10 cellular contexts compared by ENCODE assay signal in the genomic region with DNA sequence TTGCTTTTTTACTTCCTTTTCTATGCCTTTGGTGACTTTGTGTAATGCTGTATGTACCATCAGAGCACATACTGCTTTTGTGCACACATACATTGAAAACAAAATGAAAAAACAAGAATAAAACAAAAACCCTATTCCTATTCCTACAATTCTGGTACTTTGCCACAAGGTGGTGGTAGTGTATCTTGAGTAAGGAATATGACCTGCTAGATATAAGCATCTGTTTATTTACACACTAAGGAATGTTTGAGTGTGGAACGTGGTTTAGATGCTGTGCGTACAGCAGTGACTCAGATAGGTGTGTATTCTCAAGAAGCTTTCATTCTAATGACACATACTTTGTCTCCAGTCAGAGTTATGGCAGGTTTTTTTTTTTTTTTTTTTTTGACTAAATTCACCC.
A peak's percentile ranks its signal among the peaks of the same experiment; 100 is the strongest.
DNase-seq lines count a peak whose midpoint lies in the region; ATAC-seq and TF ChIP-seq lines count a peak whose summit lies in the region.
"Had no signal": no experiment of that assay in that cellular context is flagged by ENCODE, and none has a peak within 500 bp of the region (broad histone marks: within the 10 kb centered on the region; RNA-seq: fewer than 3 reads in every experiment).

No MANE protein-coding gene starts in this region.

- TF ChIP-seq POLR2A in prostate gland (IDR thresholded peaks at IDR 0.05) = no peak

- intact Hi-C loops in prostate gland (cut with DNase I) = no loop called here

- WGBS in prostate gland = 52% methylated on average over 2 of the region's 2 CpGs

- H3K27me3 ChIP-seq in prostate gland (replicated peaks; ENCODE audit: insufficient read depth) = no peaks in the 10 kb centered on the region

- no peaks in the 10 kb centered on the region for H3K36me3 ChIP-seq in prostate gland

- DNase-seq in SKM-1 treated with dmso at 0.1 percent for 144 hours (lab: John Stamatoyannopoulos, UW; ENCODE audit: unreplicated experiment) = peak; percentile 10
- DNase-seq in SKM-1 (lab: John Stamatoyannopoulos, UW; ENCODE audit: unreplicated experiment) = no peak
- peak; percentile 41 for DNase-seq in NAMALWA (ENCODE audit: low spot score)
- peak; percentile 34 for DNase-seq in choroid plexus epithelial cell (ENCODE audit: low read depth)
- DNase-seq in prostate gland (ENCODE audit: low spot score) = no peak
- no peak for DNase-seq in NCI-H446 treated with DMSO at 0.1 percent for 48 hours (lab: John Stamatoyannopoulos, UW)
- DNase-seq in OCI-M2 (lab: John Stamatoyannopoulos, UW; ENCODE audit: unreplicated experiment) = no peak
- DNase-seq: EL, NCI-H524 had no signal

- H3K9me3 ChIP-seq in prostate gland = no peaks in the 10 kb centered on the region

- H3K4me3 ChIP-seq in choroid plexus epithelial cell (ENCODE audit: low read depth, low read length) (no peak overlapping the region), prostate gland (no peak overlapping the region)

- no peak overlapping the region for H3K27ac ChIP-seq in prostate gland

- no peak for ATAC-seq in GM21576 (IDR thresholded peaks at IDR 0.05; ENCODE audit: unreplicated experiment)

- peak; percentile 37 for TF ChIP-seq CTCF in choroid plexus epithelial cell (conservative IDR thresholded peaks at IDR 0.05; ENCODE audit: low read depth, low read length)
- peak in 3 of 4 experiments; percentile 21 to 37 (median 34) for TF ChIP-seq CTCF in prostate gland (IDR thresholded peaks at IDR 0.05)

- H3K4me1 ChIP-seq in prostate gland (replicated peaks) = no peaks in the 10 kb centered on the region

Comparison
In these comparisons a context has a peak if more than half of its experiments do, and no peak if none do; other contexts are left out.
1. DNase-seq: peak in SKM-1 treated with dmso at 0.1 percent for 144 hours (single experiment), NAMALWA (single experiment) and choroid plexus epithelial cell (single experiment); none in SKM-1 (single experiment), prostate gland (single experiment), NCI-H446 treated with DMSO at 0.1 percent for 48 hours (single experiment) and OCI-M2 (single experiment).